ENCODE assay signal across 1 cellular context in genomic region chr5:135012951-135013391, GRCh38.
TF ChIP-seq lines count a peak whose summit lies in the region.

No MANE protein-coding gene starts in this region.

TF ChIP-seq in GM23338, 12 proteins besides CTCF, POLR2A, EP300 and RAD21:
- TF ChIP-seq POLR2AphosphoS5 (IDR thresholded peaks at IDR 0.05; ENCODE audit: low read depth), result no peak
- no peak for TF ChIP-seq ZNF331 (CRISPR knock-in tag; IDR thresholded peaks at IDR 0.05; ENCODE audit: low read depth)
- no peak for TF ChIP-seq ETS1 (IDR thresholded peaks at IDR 0.05)
- TF ChIP-seq REST (IDR thresholded peaks at IDR 0.05; ENCODE audit: unreplicated experiment), result no peak
- TF ChIP-seq CREB1 (CRISPR knock-in tag; IDR thresholded peaks at IDR 0.05; ENCODE audit: low read depth), result no peak
- no peak for TF ChIP-seq EZH2phosphoT487 (IDR thresholded peaks at IDR 0.05; ENCODE audit: unreplicated experiment)
- TF ChIP-seq NANOG (IDR thresholded peaks at IDR 0.05; ENCODE audit: borderline replicate concordance), result no peak
- no peak for TF ChIP-seq STAT1 (IDR thresholded peaks at IDR 0.05; ENCODE audit: unreplicated experiment)
- no peak for TF ChIP-seq JUNB (IDR thresholded peaks at IDR 0.05; ENCODE audit: unreplicated experiment)
